ENCODE assay signal across 30 cellular contexts in genomic region chr7:17732083-17732482, GRCh38.
"Had no signal": no experiment of that assay in that cellular context is flagged by ENCODE, and none has a peak within 500 bp of the region (broad histone marks: within the 10 kb centered on the region; RNA-seq: fewer than 3 reads in every experiment).

No MANE protein-coding gene starts in this region.

- H3K36me3 Mint-ChIP-seq: mesothelial cell of epicardium had no signal

- DNase-seq: effector CD8-positive, alpha-beta T cell; endodermal cell; foreskin fibroblast; gastrocnemius medialis; heart left ventricle; kidney; mesenchymal stem cell; mucosa of descending colon; naive B cell; stimulated activated CD4-positive, alpha-beta T cell treated with anti-CD3 and anti-CD28 coated beads, Interleukin-12 subunit alpha, Interleukin-12 subunit beta, amount 100 ng/mL, for 4 hours; stimulated activated CD4-positive, alpha-beta T cell treated with anti-CD3 and anti-CD28 coated beads, Interleukin-1b, Interleukin-23, amount 100 ng/mL, for 48 hours; stimulated activated CD4-positive, alpha-beta T cell treated with anti-CD3 and anti-CD28 coated beads, Interleukin-4, amount 100 ng/mL, for 1 hour; stimulated activated CD8-positive, alpha-beta memory T cell treated with anti-CD3 and anti-CD28 coated beads, Interleukin-4, amount 100 ng/mL, for 48 hours; stimulated activated naive CD4-positive, alpha-beta T cell treated with Interleukin-2 at 50 U/mL for 16 hours; stomach; thyroid gland; trophoblast cell had no signal

- H3K4me3 ChIP-seq: gastrocnemius medialis, heart left ventricle, hepatocyte, mucosa of descending colon, prostate gland, right atrium auricular region, smooth muscle cell, stomach, thyroid gland, vagina had no signal

- H3K9me3 ChIP-seq: gastrocnemius medialis, prostate gland, thyroid gland, vagina had no signal

- FAIRE-seq: kidney had no signal

- H3K4me3 Mint-ChIP-seq: dendritic cell treated with granulocyte-macrophage colony-stimulating factor and Interleukin-4, amounts not matched to agents 40 ng/mL and 50 ng/mL, for 4 days; endodermal cell; mesothelial cell of epicardium; naive B cell; natural killer cell treated with Interleukin-12 subunit alpha and Interleukin-12 subunit beta and Interleukin-15 and Interleukin-18, amount 100 ng/mL, for 72 hours; neural crest cell had no signal

- H3K4me2 ChIP-seq: hepatocyte, smooth muscle cell had no signal

- H3K27me3 Mint-ChIP-seq: dendritic cell treated with granulocyte-macrophage colony-stimulating factor and Interleukin-4, amounts not matched to agents 40 ng/mL and 50 ng/mL, for 4 days had no signal

- H3K27ac Mint-ChIP-seq: dendritic cell treated with granulocyte-macrophage colony-stimulating factor and Interleukin-4, amounts not matched to agents 40 ng/mL and 50 ng/mL, for 4 days; endodermal cell; mesothelial cell of epicardium; naive B cell; natural killer cell treated with Interleukin-12 subunit alpha and Interleukin-12 subunit beta and Interleukin-15 and Interleukin-18, amount 100 ng/mL, for 72 hours had no signal

- H3K4me1 ChIP-seq: gastrocnemius medialis, heart left ventricle, prostate gland, right atrium auricular region, stomach, thyroid gland, vagina had no signal

- H3K79me2 ChIP-seq: hepatocyte had no signal

- H3K27me3 ChIP-seq: gastrocnemius medialis, heart left ventricle, hepatocyte, right atrium auricular region, stomach, thyroid gland, vagina had no signal

- H3K4me1 Mint-ChIP-seq: endodermal cell, mesothelial cell of epicardium, naive B cell had no signal

- H3K36me3 ChIP-seq: gastrocnemius medialis, heart left ventricle, prostate gland, right atrium auricular region, stomach, thyroid gland, vagina had no signal

- ATAC-seq: esophagus mucosa; gastrocnemius medialis; left lobe of liver; mucosa of descending colon; natural killer cell treated with Interleukin-12 subunit alpha and Interleukin-12 subunit beta and Interleukin-15 and Interleukin-18, amount 100 ng/mL, for 72 hours; sciatic nerve had no signal

- H3K27ac ChIP-seq: epithelial cell of prostate, gastrocnemius medialis, heart left ventricle, hepatocyte, prostate gland, right atrium auricular region, stomach, thyroid gland, vagina had no signal

- H2AFZ ChIP-seq: hepatocyte had no signal
